14 cellular contexts compared by ENCODE assay signal in the genomic region with DNA sequence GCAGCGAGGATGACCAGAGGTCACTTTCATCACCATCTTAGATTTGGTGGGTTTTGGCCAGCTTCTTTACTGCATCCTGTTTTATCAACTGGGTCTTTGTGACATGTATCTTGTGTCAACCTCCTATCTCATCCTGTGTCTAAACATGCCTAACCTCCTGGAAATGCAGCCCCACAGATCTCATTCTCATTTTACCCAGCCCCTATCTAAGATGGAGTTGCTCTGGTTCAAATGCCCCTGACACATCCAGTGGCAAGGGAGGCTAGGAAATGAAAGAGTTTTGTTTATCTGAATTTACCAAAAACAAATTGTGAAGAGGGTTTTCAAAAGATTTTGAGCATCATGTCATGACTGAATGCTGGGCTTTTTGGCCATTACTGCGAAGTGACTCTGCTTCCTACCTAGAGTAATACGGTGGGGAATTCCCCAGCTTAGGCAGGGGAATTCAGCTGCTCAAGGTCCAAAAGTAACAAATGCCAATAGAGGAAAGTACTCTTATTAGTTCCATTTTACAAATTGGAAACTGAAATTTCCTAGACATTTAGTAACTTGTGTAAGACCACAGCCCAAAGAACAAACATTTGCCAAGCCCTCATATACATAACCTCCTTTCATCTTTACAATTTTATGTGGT. TPM values are rescaled to one million over a fixed set of nuclear protein-coding genes. Genes with fewer than 3 reads are reported as not detected.
"Had no signal": no experiment of that assay in that cellular context is flagged by ENCODE, and none has a peak within 500 bp of the region (broad histone marks: within the 10 kb centered on the region; RNA-seq: fewer than 3 reads in every experiment).

No MANE protein-coding gene starts in this region.

- ATAC-seq: gastrocnemius medialis, heart left ventricle, left colon, lower lobe of right lung, WTC11 had no signal

- H3K4me1 Mint-ChIP-seq: endodermal cell had no signal

- H3K9me3 Mint-ChIP-seq: activated T-helper 1 cell treated with anti-CD3 and anti-CD28 coated beads, Interleukin-12 subunit alpha, Interleukin-12 subunit beta, Interleukin-2, Interleukin-4 antibody, amounts not matched to agents 30 ng/mL and 10 ng/mL and 1 ng/mL, durations not matched to agents 14 hours and 24 hours and 36 hours; endodermal cell; nephron progenitor cell; WTC11 had no signal

- H3K4me3 Mint-ChIP-seq: activated T-helper 1 cell treated with anti-CD3 and anti-CD28 coated beads, Interleukin-12 subunit alpha, Interleukin-12 subunit beta, Interleukin-2, Interleukin-4 antibody, amounts not matched to agents 30 ng/mL and 10 ng/mL and 1 ng/mL, durations not matched to agents 14 hours and 24 hours and 36 hours; endodermal cell; nephron progenitor cell; WTC11 had no signal

- H3K27ac Mint-ChIP-seq: activated T-helper 1 cell treated with anti-CD3 and anti-CD28 coated beads, Interleukin-12 subunit alpha, Interleukin-12 subunit beta, Interleukin-2, Interleukin-4 antibody, amounts not matched to agents 30 ng/mL and 10 ng/mL and 1 ng/mL, durations not matched to agents 14 hours and 24 hours and 36 hours; endodermal cell; nephron progenitor cell; WTC11 had no signal

- H3K36me3 Mint-ChIP-seq: WTC11 had no signal

- DNase-seq: activated CD4-positive, alpha-beta T cell treated with anti-CD3 and anti-CD28 coated beads for 48 hours; activated naive CD4-positive, alpha-beta T cell treated with Interleukin-2 at 50 U/mL for 16 hours; endodermal cell; gastrocnemius medialis; heart left ventricle; left colon; lower lobe of right lung; nephron progenitor cell; occipital lobe; stimulated activated naive CD4-positive, alpha-beta T cell; transverse colon had no signal

RNA-seq across cellular contexts. Expression of gene SPSB4, which starts 6.0 kb away (rescaled TPM):
- total RNA-seq: activated CD8-positive, alpha-beta memory T cell treated with anti-CD3 and anti-CD28 coated beads for 36 hours; activated T-helper 1 cell treated with anti-CD3 and anti-CD28 coated beads, Interleukin-12 subunit alpha, Interleukin-12 subunit beta, Interleukin-2, Interleukin-4 antibody, amounts not matched to agents 30 ng/mL and 10 ng/mL and 1 ng/mL, durations not matched to agents 14 hours and 24 hours and 36 hours had no signal
